ENCODE assay signal across 9 cellular contexts in the genomic region with DNA sequence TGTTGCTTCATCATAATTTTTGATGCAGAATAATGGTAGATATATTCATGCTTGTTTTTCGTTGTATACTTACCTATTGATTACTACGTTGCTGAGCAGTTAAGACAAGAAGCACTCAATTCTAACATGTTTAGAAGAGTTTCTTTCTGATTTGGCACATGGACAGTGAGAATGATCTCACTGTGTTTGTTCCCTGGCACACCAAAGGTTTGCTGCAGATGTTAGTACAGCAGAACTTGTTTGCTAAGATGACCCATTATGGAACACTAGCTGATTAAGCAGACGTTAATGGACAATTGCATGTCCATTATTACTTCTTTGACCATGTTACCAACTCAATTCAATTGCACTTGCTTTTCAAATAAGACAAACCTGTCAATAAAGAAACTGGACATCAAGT.
DNase-seq lines count a peak whose midpoint lies in the region; ATAC-seq and TF ChIP-seq lines count a peak whose summit lies in the region.
"Had no signal": no experiment of that assay in that cellular context is flagged by ENCODE, and none has a peak within 500 bp of the region (broad histone marks: within the 10 kb centered on the region; RNA-seq: fewer than 3 reads in every experiment).

No MANE protein-coding gene starts in this region.

- H3K9me3 Mint-ChIP-seq in activated CD4-positive, alpha-beta T cell treated with anti-CD3 and anti-CD28 coated beads, Interleukin-2, amount 10 ng/mL, durations not matched to agents 7 days and 5 days: peaks cover 8% of the 10 kb centered on the region
- H3K9me3 Mint-ChIP-seq in activated CD8-positive, alpha-beta T cell treated with anti-CD3 and anti-CD28 coated beads, Interleukin-2, amount 10 ng/mL, durations not matched to agents 7 days and 5 days (ENCODE audit: insufficient read depth): no peaks in the 10 kb centered on the region
- peaks cover 7% of the 10 kb centered on the region for H3K9me3 Mint-ChIP-seq in type B pancreatic cell

- TF ChIP-seq POLR2A in stomach (IDR thresholded peaks at IDR 0.05): no peak

- intact Hi-C loops in right cardiac atrium (cut with DNase I): no loop called here
- intact Hi-C loops in stomach (cut with DNase I; ENCODE audit: low total_unique reads): no loop called here

- no peaks in the 10 kb centered on the region for H3K27me3 Mint-ChIP-seq in activated CD4-positive, alpha-beta T cell treated with anti-CD3 and anti-CD28 coated beads, Interleukin-2, amount 10 ng/mL, durations not matched to agents 7 days and 5 days
- no peaks in the 10 kb centered on the region for H3K27me3 Mint-ChIP-seq in activated CD8-positive, alpha-beta T cell treated with anti-CD3 and anti-CD28 coated beads, Interleukin-2, amount 10 ng/mL, durations not matched to agents 7 days and 5 days (ENCODE audit: low read depth)
- peaks cover 12% of the 10 kb centered on the region for H3K27me3 Mint-ChIP-seq in type B pancreatic cell

- H3K4me1 Mint-ChIP-seq in activated CD4-positive, alpha-beta T cell treated with anti-CD3 and anti-CD28 coated beads, Interleukin-2, amount 10 ng/mL, durations not matched to agents 7 days and 5 days: peaks cover 94% of the 10 kb centered on the region
- H3K4me1 Mint-ChIP-seq in activated CD8-positive, alpha-beta T cell treated with anti-CD3 and anti-CD28 coated beads, Interleukin-2, amount 10 ng/mL, durations not matched to agents 7 days and 5 days (ENCODE audit: low read depth): peaks cover 88% of the 10 kb centered on the region
- peaks cover 23% of the 10 kb centered on the region for H3K4me1 Mint-ChIP-seq in type B pancreatic cell (ENCODE audit: unreplicated experiment)

- CTCF ChIA-PET in activated CD4-positive, alpha-beta T cell treated with anti-CD3 and anti-CD28 coated beads, Interleukin-2, amount 10 ng/mL, durations not matched to agents 7 days and 5 days (lab: Charles Lee): interaction anchor here (1.5 kb wide), 1 partner anchor 100 kb away, joined by 3 read pairs; no protein-coding TSS in a partner anchor
- CTCF ChIA-PET in activated CD8-positive, alpha-beta T cell treated with anti-CD3 and anti-CD28 coated beads, Interleukin-2, amount 10 ng/mL, durations not matched to agents 7 days and 5 days (lab: Charles Lee): interaction anchor here (1.1 to 7.4 kb wide), 10 partner anchors 11 to 97 kb away, joined by 3 to 63 read pairs (median 8); no protein-coding TSS in a partner anchor

- TF ChIP-seq CTCF in stomach (IDR thresholded peaks at IDR 0.05) (no peak), type B pancreatic cell (conservative IDR thresholded peaks at IDR 0.05) (no peak)

- H3K27ac ChIP-seq in right cardiac atrium (ENCODE audit: low read length) (no peak overlapping the region), stomach (peak overlapping the region in 3 of 5 donors; percentile 23 to 70 (median 38))

- 27% methylated on average over 3 of the region's 3 CpGs for WGBS in right cardiac atrium
- 53 to 62% (median 61%) methylated on average over 3 of the region's 3 CpGs for WGBS in stomach, 5 donors

- POLR2A ChIA-PET in activated CD4-positive, alpha-beta T cell treated with anti-CD3 and anti-CD28 coated beads, Interleukin-2, amount 10 ng/mL, durations not matched to agents 7 days and 5 days (lab: Charles Lee): interaction anchor here (0.7 kb wide), 1 partner anchor 13 kb away, joined by 3 read pairs; no protein-coding TSS in a partner anchor
- POLR2A ChIA-PET in activated CD8-positive, alpha-beta T cell treated with anti-CD3 and anti-CD28 coated beads, Interleukin-2, amount 10 ng/mL, durations not matched to agents 7 days and 5 days (lab: Charles Lee): interaction anchor here (0.9 to 8.0 kb wide), 5 partner anchors 14 to 96 kb away, joined by 3 to 87 read pairs (median 8); no protein-coding TSS in a partner anchor

- H3K4me3 Mint-ChIP-seq in activated CD4-positive, alpha-beta T cell treated with anti-CD3 and anti-CD28 coated beads, Interleukin-2, amount 10 ng/mL, durations not matched to agents 7 days and 5 days: peak overlapping the region; percentile 73
- peak overlapping the region; percentile 77 for H3K4me3 Mint-ChIP-seq in activated CD8-positive, alpha-beta T cell treated with anti-CD3 and anti-CD28 coated beads, Interleukin-2, amount 10 ng/mL, durations not matched to agents 7 days and 5 days
- no peak overlapping the region for H3K4me3 Mint-ChIP-seq in type B pancreatic cell

- H3K4me3 ChIP-seq in right cardiac atrium (ENCODE audit: low read length) (no peak overlapping the region), stomach (no peak overlapping the region)

- H3K36me3 ChIP-seq in stomach: no peaks in the 10 kb centered on the region

- TF ChIP-seq EP300 in stomach (IDR thresholded peaks at IDR 0.05): no peak

- H3K36me3 Mint-ChIP-seq in activated CD4-positive, alpha-beta T cell treated with anti-CD3 and anti-CD28 coated beads, Interleukin-2, amount 10 ng/mL, durations not matched to agents 7 days and 5 days (ENCODE audit: low read depth): peaks cover 55% of the 10 kb centered on the region
- H3K36me3 Mint-ChIP-seq in activated CD8-positive, alpha-beta T cell treated with anti-CD3 and anti-CD28 coated beads, Interleukin-2, amount 10 ng/mL, durations not matched to agents 7 days and 5 days (ENCODE audit: low read depth): peaks cover 47% of the 10 kb centered on the region
- no peaks in the 10 kb centered on the region for H3K36me3 Mint-ChIP-seq in type B pancreatic cell

- H3K27ac Mint-ChIP-seq in activated CD4-positive, alpha-beta T cell treated with anti-CD3 and anti-CD28 coated beads, Interleukin-2, amount 10 ng/mL, durations not matched to agents 7 days and 5 days: peak overlapping the region; percentile 90
- peak overlapping the region; percentile 84 for H3K27ac Mint-ChIP-seq in activated CD8-positive, alpha-beta T cell treated with anti-CD3 and anti-CD28 coated beads, Interleukin-2, amount 10 ng/mL, durations not matched to agents 7 days and 5 days
- no peak overlapping the region for H3K27ac Mint-ChIP-seq in type B pancreatic cell

- H3K9me3 ChIP-seq in right cardiac atrium (ENCODE audit: control insufficient read depth, low read length) (no peaks in the 10 kb centered on the region), stomach (no peaks in the 10 kb centered on the region)

- ATAC-seq in activated CD8-positive, alpha-beta T cell treated with anti-CD3 and anti-CD28 coated beads, Interleukin-2, amount 10 ng/mL, durations not matched to agents 7 days and 5 days: no peak
- ATAC-seq in right cardiac atrium: peak; percentile 30 to 59
- no peak for ATAC-seq in GM19397 (IDR thresholded peaks at IDR 0.05; ENCODE audit: unreplicated experiment)
- no peak for ATAC-seq in GM21360 (IDR thresholded peaks at IDR 0.05; ENCODE audit: unreplicated experiment)

- no peak for DNase-seq in activated CD4-positive, alpha-beta T cell treated with anti-CD3 and anti-CD28 coated beads, Interleukin-2, amount 10 ng/mL, durations not matched to agents 7 days and 5 days
- no peak for DNase-seq in activated CD4-positive, alpha-beta T cell treated with anti-CD3 and anti-CD28 coated beads, Interleukin-2, amount 50 U/mL, for 1 hour
- no peak for DNase-seq in activated CD8-positive, alpha-beta T cell treated with anti-CD3 and anti-CD28 coated beads, Interleukin-2, amount 10 ng/mL, durations not matched to agents 7 days and 5 days
- DNase-seq in right cardiac atrium: no peak
- DNase-seq in stomach: no peak
- no peak for DNase-seq in type B pancreatic cell (ENCODE audit: extremely low spot score, unreplicated experiment)
- DNase-seq: left cardiac atrium had no signal

- H3K27me3 ChIP-seq in right cardiac atrium (ENCODE audit: control insufficient read depth, insufficient read depth) (no peaks in the 10 kb centered on the region), stomach (no peaks in the 10 kb centered on the region)

- peaks cover 15% of the 10 kb centered on the region for H3K4me1 ChIP-seq in right cardiac atrium (ENCODE audit: control insufficient read depth, insufficient read depth, low read length)
- H3K4me1 ChIP-seq in stomach: peaks cover 5 to 58% (median 32%) of the 10 kb centered on the region in 4 donors

Comparison
In these comparisons a context has a peak if more than half of its experiments do, and no peak if none do; other contexts are left out.
1. ATAC-seq: peak in right cardiac atrium (2 of 2); none in activated CD8-positive, alpha-beta T cell treated with anti-CD3 and anti-CD28 coated beads, Interleukin-2, amount 10 ng/mL, durations not matched to agents 7 days and 5 days (single experiment), GM19397 (single experiment) and GM21360 (single experiment).